In the genomic region with DNA sequence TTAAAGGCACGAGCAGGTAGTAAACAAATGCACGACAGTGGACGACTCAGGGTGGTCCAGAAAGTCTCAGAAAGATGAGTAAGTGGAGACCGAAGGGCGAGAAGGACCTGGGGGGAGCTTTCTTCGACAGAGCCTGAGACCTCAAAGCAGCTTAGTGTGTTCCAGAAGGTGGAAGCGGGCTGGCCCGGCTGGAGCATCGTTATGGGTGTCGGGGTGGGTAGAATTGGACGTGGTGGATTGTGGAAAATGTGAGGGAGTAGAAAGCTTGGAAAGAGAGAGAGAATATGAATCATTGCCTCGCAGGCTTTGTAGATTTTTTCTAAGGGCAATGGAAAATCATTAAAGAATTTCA, we compare ENCODE assay signal across 8 cellular contexts. TPM values are rescaled to one million over a fixed set of nuclear protein-coding genes. Genes with fewer than 3 reads are reported as not detected.
DNase-seq lines count a peak whose midpoint lies in the region; ATAC-seq and TF ChIP-seq lines count a peak whose summit lies in the region.

No MANE protein-coding gene starts in this region.

- no peak overlapping the region for H2AK9ac ChIP-seq in IMR-90 (replicated peaks; ENCODE audit: low read depth, low read length, poor library complexity)

- TF ChIP-seq POLR2A in IMR-90 (IDR thresholded peaks at IDR 0.05; ENCODE audit: low read depth, low read length) (no peak), thyroid gland (IDR thresholded peaks at IDR 0.05) (no peak)

- no peak overlapping the region for H3K56ac ChIP-seq in IMR-90 (ENCODE audit: extremely low read depth, insufficient read depth, low read length)

- no peak for TF ChIP-seq RAD21 in IMR-90 (IDR thresholded peaks at IDR 0.05; ENCODE audit: low read length)

- no peaks in the 10 kb centered on the region for H3K9me3 Mint-ChIP-seq in Caco-2 (ENCODE audit: unreplicated experiment)
- H3K9me3 Mint-ChIP-seq in neural crest cell, result no peaks in the 10 kb centered on the region

- H2BK20ac ChIP-seq in IMR-90 (ENCODE audit: low read depth, low read length), result no peak overlapping the region

- no peak overlapping the region for H3K18ac ChIP-seq in IMR-90 (ENCODE audit: low read depth, low read length)

- H3K36me3 ChIP-seq in Caco-2 (ENCODE audit: control insufficient read depth, insufficient read depth, low read length) (no peaks in the 10 kb centered on the region), IMR-90 (ENCODE audit: control insufficient read depth, insufficient read depth, low read length) (peaks cover under 1% of the 10 kb centered on the region; the same call in 1 of the 2 replicates), thyroid gland (no peaks in the 10 kb centered on the region)

- peak overlapping the region; percentile 83 for H3K4me2 ChIP-seq in IMR-90 (ENCODE audit: low read depth, low read length)

- H3K4me1 ChIP-seq in Caco-2 (peaks cover 4% of the 10 kb centered on the region; the same call in 1 of the 2 replicates), IMR-90 (ENCODE audit: control insufficient read depth, insufficient read depth, low read length) (no peaks in the 10 kb centered on the region; the same call in 1 of the 2 replicates), thyroid gland (peaks cover 5 to 12% of the 10 kb centered on the region in 2 donors)

- intact Hi-C loops in Caco-2 (cut with micrococcal nuclease; ENCODE audit: unreplicated experiment), result no loop called here
- intact Hi-C loops in IMR-90 (cut with micrococcal nuclease), result no loop called here
- intact Hi-C loops in thyroid gland (cut with DNase I), result no loop called here

- TF ChIP-seq CTCF in Caco-2 (IDR thresholded peaks at IDR 0.05; ENCODE audit: insufficient read depth in 1 of 2, low read depth in 1 of 2, low read length in 1 of 2, severe bottlenecking in 1 of 2, unreplicated experiment in 1 of 2), result no peak
- no peak for TF ChIP-seq CTCF in IMR-90 (conservative IDR thresholded peaks at IDR 0.05; ENCODE audit: low read depth, low read length)
- no peak for TF ChIP-seq CTCF in neural crest cell (conservative IDR thresholded peaks at IDR 0.05)
- TF ChIP-seq CTCF in thyroid gland (IDR thresholded peaks at IDR 0.05), result no peak

- H4K20me1 ChIP-seq in IMR-90 (ENCODE audit: insufficient read depth, low read length), result 0 out of 2 replicates have a peak, but pooled peaks cover under 1% of the 10 kb centered on the region

- peaks cover 18% of the 10 kb centered on the region for H3K36me3 Mint-ChIP-seq in Caco-2 (ENCODE audit: insufficient read depth, unreplicated experiment)
- peaks cover 6% of the 10 kb centered on the region for H3K36me3 Mint-ChIP-seq in neural crest cell (ENCODE audit: low read depth)

- H3K27me3 Mint-ChIP-seq in Caco-2 (ENCODE audit: insufficient read depth, unreplicated experiment), result no peaks in the 10 kb centered on the region
- no peaks in the 10 kb centered on the region for H3K27me3 Mint-ChIP-seq in neural crest cell (ENCODE audit: low read depth)

- peak in 1 of 2 experiments; percentile 29 for DNase-seq in Caco-2
- DNase-seq in IMR-90, result no peak
- DNase-seq in central memory CD4-positive, alpha-beta T cell, result peak; percentile 2
- peak; percentile 7 for DNase-seq in neural crest cell (ENCODE audit: low read depth, low spot score)
- no peak for DNase-seq in H4 (ENCODE audit: low spot score)
- no peak for DNase-seq in thyroid gland
- no peak for DNase-seq in HCEC 1CT

- H4K8ac ChIP-seq in IMR-90 (ENCODE audit: low read depth in 2 of 2, low read length in 2 of 2), result no peak overlapping the region; a peak in 1 of 4 replicates

- H2AFZ ChIP-seq in IMR-90 (replicated peaks; ENCODE audit: low read length, poor library complexity), result peak overlapping the region; percentile 93

- CTCF ChIA-PET in Caco-2 (lab: Charles Lee) (interaction anchor here (0.6 to 2.0 kb wide), 5 partner anchors 9 to 141 kb away, joined by 3 to 13 read pairs (median 5); partner anchors contain the start of gene OPTN), IMR-90 (lab: Yijun Ruan, JAX) (interaction anchor here (0.5 to 0.8 kb wide), 2 partner anchors 9 to 999 kb away, joined by 3 to 6 read pairs; no protein-coding TSS in a partner anchor)

- no peak overlapping the region for H2BK15ac ChIP-seq in IMR-90 (ENCODE audit: low read depth, low read length)

- H4K91ac ChIP-seq in IMR-90 (ENCODE audit: insufficient read depth, low read depth, low read length), result no peak overlapping the region

- H3K4me1 Mint-ChIP-seq in Caco-2 (ENCODE audit: low read depth, unreplicated experiment), result peaks cover 16% of the 10 kb centered on the region
- peaks cover 26% of the 10 kb centered on the region for H3K4me1 Mint-ChIP-seq in neural crest cell

- no peak overlapping the region for H2AK5ac ChIP-seq in IMR-90 (ENCODE audit: low read depth, low read length)

- H3K9ac ChIP-seq in IMR-90 (ENCODE audit: low read depth, low read length), result peak overlapping the region; percentile 30; the same call in 1 of the 2 replicates

- no peak overlapping the region for H4K5ac ChIP-seq in IMR-90 (ENCODE audit: low read depth, low read length)

- H3K9me3 ChIP-seq in Caco-2, result no peaks in the 10 kb centered on the region
- H3K9me3 ChIP-seq in IMR-90 (ENCODE audit: control insufficient read depth, insufficient read depth, low read length), result no peaks in the 10 kb centered on the region
- H3K9me3 ChIP-seq in thyroid gland, result no peaks in the 10 kb centered on the region

- no peak overlapping the region for H3K14ac ChIP-seq in IMR-90 (replicated peaks; ENCODE audit: low read depth, low read length)

- ATAC-seq in IMR-90 (ENCODE audit: low read depth), result no peak
- no peak for ATAC-seq in GM18861 (IDR thresholded peaks at IDR 0.05; ENCODE audit: unreplicated experiment)

- H3K9me1 ChIP-seq in IMR-90 (ENCODE audit: insufficient read depth, low read length), result no peaks in the 10 kb centered on the region; the same call in 1 of the 2 replicates

- H2BK5ac ChIP-seq in IMR-90 (ENCODE audit: low read depth, low read length, poor library complexity, severe bottlenecking), result no peak overlapping the region

- POLR2A ChIA-PET in Caco-2 (lab: Charles Lee), result interaction anchor here (0.6 to 1.0 kb wide), 3 partner anchors 50 to 141 kb away, joined by 4 to 7 read pairs (median 5); no protein-coding TSS in a partner anchor
- POLR2A ChIA-PET in IMR-90 (lab: Charles Lee; ENCODE audit: unreplicated experiment), result no interaction called here

- H3K27ac ChIP-seq in IMR-90 (ENCODE audit: insufficient read depth, low read length) (no peak overlapping the region; the same call in 1 of the 2 replicates), thyroid gland (no peak overlapping the region)

- H3K27ac Mint-ChIP-seq in Caco-2 (ENCODE audit: unreplicated experiment) (peak overlapping the region; percentile 61), neural crest cell (ENCODE audit: unreplicated experiment) (peak overlapping the region; percentile 92)

- dilution Hi-C loops in IMR-90 (cut with HindIII; ENCODE audit: low sequenced_read_pairs, unreplicated experiment), result no loop called here

- peak overlapping the region; percentile 74 for H3K4me3 ChIP-seq in Caco-2 (ENCODE audit: low read depth, low read length)
- H3K4me3 ChIP-seq in IMR-90 (ENCODE audit: insufficient read depth, low read depth, low read length), result peak overlapping the region; percentile 43
- peak overlapping the region in 1 of 3 donors; percentile 23 for H3K4me3 ChIP-seq in thyroid gland (replicated peaks in 1 of 3)

- H3K4me3 Mint-ChIP-seq in Caco-2 (ENCODE audit: unreplicated experiment) (peak overlapping the region; percentile 78), neural crest cell (peak overlapping the region; percentile 88)

- H3K4ac ChIP-seq in IMR-90 (ENCODE audit: low read depth, low read length), result no peak overlapping the region

- in situ Hi-C loops in IMR-90 (cut with MboI; ENCODE audit: low sequenced_read_pairs), result no loop called here

- no TSS peak for BruUV-seq in Caco-2 (replicated peaks; lab: Mats Ljungman, UMichigan)
- BruUV-seq in IMR-90 (replicated peaks; lab: Mats Ljungman, UMichigan), result no TSS peak

- H3K23ac ChIP-seq in IMR-90 (ENCODE audit: low read depth, low read length), result peak overlapping the region; percentile 24; the same call in 1 of the 2 replicates

- H2BK120ac ChIP-seq in IMR-90 (ENCODE audit: low read depth, low read length), result no peak overlapping the region

- 4% methylated on average over 4 of the region's 12 CpGs; no CpG with 5 or more reads in 1 of the 2 experiments for WGBS in IMR-90 (ENCODE audit: extremely low coverage in 2 of 2, insufficient read length in 1 of 2), 2 experiments
- WGBS in thyroid gland, 2 donors, result 5 to 7% methylated on average over 12 of the region's 12 CpGs

- H3K27me3 ChIP-seq in Caco-2 (replicated peaks; ENCODE audit: control insufficient read depth, insufficient read depth, low read length) (no peaks in the 10 kb centered on the region), IMR-90 (ENCODE audit: control insufficient read depth, insufficient read depth, low read length) (no peaks in the 10 kb centered on the region), thyroid gland (no peaks in the 10 kb centered on the region)

- peaks cover 8 to 19% of the 10 kb centered on the region in 2 experiments for H3K79me1 ChIP-seq in IMR-90 (ENCODE audit: low read depth in 1 of 2, low read length in 2 of 2)

TF ChIP-seq in IMR-90, 13 proteins besides CTCF, POLR2A, EP300 and RAD21 (continues in another document):
- TF ChIP-seq SMC3 (IDR thresholded peaks at IDR 0.05; ENCODE audit: low read depth, low read length) (no peak), NFE2L2 (IDR thresholded peaks at IDR 0.05; ENCODE audit: low read depth, low read length) (no peak), MXI1 (IDR thresholded peaks at IDR 0.05; ENCODE audit: borderline replicate concordance, low read depth, low read length) (no peak), CHD1 (IDR thresholded peaks at IDR 0.05; ENCODE audit: low read depth, low read length) (no peak), CEBPB (IDR thresholded peaks at IDR 0.05; ENCODE audit: low read depth, low read length) (no peak), RFX5 (IDR thresholded peaks at IDR 0.05; ENCODE audit: low read depth, low read length) (no peak), FOS (IDR thresholded peaks at IDR 0.05; ENCODE audit: low read depth, low read length) (no peak), USF2 (IDR thresholded peaks at IDR 0.05; ENCODE audit: low read depth, low read length) (no peak), BHLHE40 (IDR thresholded peaks at IDR 0.05; ENCODE audit: low read depth, low read length) (no peak)

RNA-seq across cellular contexts. Expression of gene MCM10, which starts 0.6 kb away (rescaled TPM):
- total RNA-seq in Caco-2 (2022) (55.0 and 62.6 TPM in 2 replicates), IMR-90 (2012; rRNA removed) (11.8 and 14.4 TPM in 2 replicates), neural crest cell (76.3 and 80.6 TPM in 2 replicates), thyroid gland (1 to 10 TPM in 1 of 4 donors, under 1 TPM in 3; 0.24 to 1.4 (median 0.49) TPM)
- polyA plus RNA-seq in IMR-90 (2012; rRNA removed), result 4.9 and 5.4 TPM in 2 replicates
- polyA plus RNA-seq in IMR-90 (2012; cell fraction: cytosol; rRNA removed), result 0.69 and 1.3 TPM in 2 replicates
- 1.1 and 3.5 TPM in 2 replicates for polyA plus RNA-seq in IMR-90 (2012; cell fraction: nucleus; rRNA removed; ENCODE audit: low replicate concordance)
- total RNA-seq in H4 (2014; rRNA removed; shearing (Covaris generic)), result 15.1 and 17.7 TPM in 2 replicates

Comparison
In these comparisons a context has a peak if more than half of its experiments do, and no peak if none do; other contexts are left out.
1. DNase-seq: peak in central memory CD4-positive, alpha-beta T cell (single experiment) and neural crest cell (single experiment); none in IMR-90 (single experiment), H4 (single experiment), thyroid gland (0 of 2) and HCEC 1CT (single experiment).